17 cellular contexts compared by ENCODE assay signal in genomic region chr22:29149841-29150555, GRCh38. TPM values are rescaled to one million over a fixed set of nuclear protein-coding genes. Genes with fewer than 3 reads are reported as not detected.
DNase-seq lines count a peak whose midpoint lies in the region; ATAC-seq and TF ChIP-seq lines count a peak whose summit lies in the region.
"Had no signal": no experiment of that assay in that cellular context is flagged by ENCODE, and none has a peak within 500 bp of the region (broad histone marks: within the 10 kb centered on the region; RNA-seq: fewer than 3 reads in every experiment).

No MANE protein-coding gene starts in this region.

- H3K79me2 ChIP-seq in neural progenitor cell (ENCODE audit: low read depth), result no peaks in the 10 kb centered on the region

- TF ChIP-seq CTCF in left ventricle myocardium inferior (IDR thresholded peaks at IDR 0.05; ENCODE audit: borderline replicate concordance) (no peak), neural progenitor cell (IDR thresholded peaks at IDR 0.05) (no peak), upper lobe of left lung (IDR thresholded peaks at IDR 0.05) (no peak)

- no peaks in the 10 kb centered on the region for H3K9me3 Mint-ChIP-seq in neural progenitor cell
- H3K9me3 Mint-ChIP-seq in activated T-helper 2 cell treated with anti-CD3 and anti-CD28 coated beads, Interferon-gamma antibody, Interleukin-2, Interleukin-4, amounts not matched to agents 10 μg/mL and 5 μg/mL and 100 μg/mL, durations not matched to agents 14 hours and 24 hours and 36 hours, result no peaks in the 10 kb centered on the region

- no peaks in the 10 kb centered on the region for H4K20me1 ChIP-seq in neural progenitor cell (ENCODE audit: low read depth)

- TF ChIP-seq POLR2A in upper lobe of left lung (IDR thresholded peaks at IDR 0.05), result no peak

- H3K4me1 ChIP-seq in left ventricle myocardium inferior, result peaks cover 52% of the 10 kb centered on the region
- H3K4me1 ChIP-seq in neural progenitor cell, result peaks cover 63% of the 10 kb centered on the region
- H3K4me1 ChIP-seq in upper lobe of left lung, result peaks cover 22 to 41% (median 29%) of the 10 kb centered on the region in 4 donors

- H3K4me2 ChIP-seq in neural progenitor cell, result peak overlapping the region; percentile 33

- TF ChIP-seq EP300 in upper lobe of left lung (IDR thresholded peaks at IDR 0.05), result no peak

- H3K36me3 ChIP-seq in left ventricle myocardium inferior (peaks cover under 1% of the 10 kb centered on the region), neural progenitor cell (no peaks in the 10 kb centered on the region), upper lobe of left lung (no peaks in the 10 kb centered on the region)
- H3K36me3 ChIP-seq: pancreas had no signal

- DNase-seq in activated effector memory CD4-positive, alpha-beta T cell treated with anti-CD3 and anti-CD28 coated beads, Interleukin-2, amount 50 U/mL, for 16 hours, result peak; percentile 43
- DNase-seq in activated effector memory CD4-positive, alpha-beta T cell treated with Interleukin-2 at 50 U/mL for 16 hours, result no peak
- peak; percentile 43 for DNase-seq in left ventricle myocardium inferior
- peak; percentile 52 for DNase-seq in neural progenitor cell (ENCODE audit: low spot score)
- no peak for DNase-seq in upper lobe of left lung
- no peak for DNase-seq in NCI-H2171 (lab: John Stamatoyannopoulos, UW)
- DNase-seq in activated T-helper 2 cell treated with anti-CD3 and anti-CD28 coated beads, Interferon-gamma antibody, Interleukin-2, Interleukin-4, amounts not matched to agents 10 μg/mL and 5 μg/mL and 100 μg/mL, durations not matched to agents 14 hours and 24 hours and 36 hours (ENCODE audit: low spot score), result no peak
- no peak for DNase-seq in activated naive CD4-positive, alpha-beta T cell (lab: John Stamatoyannopoulos, UW)
- DNase-seq: activated CD4-positive, CD25-positive, alpha-beta regulatory T cell; body of pancreas; Calu3; erythroblast; kidney glomerular epithelial cell; NCI-H1092; trophoblast cell had no signal

- H3F3A ChIP-seq in neural progenitor cell (ENCODE audit: low read depth), result peaks cover 51% of the 10 kb centered on the region

- peak overlapping the region; percentile 90 for H3K27ac Mint-ChIP-seq in neural progenitor cell
- no peak overlapping the region for H3K27ac Mint-ChIP-seq in activated T-helper 2 cell treated with anti-CD3 and anti-CD28 coated beads, Interferon-gamma antibody, Interleukin-2, Interleukin-4, amounts not matched to agents 10 μg/mL and 5 μg/mL and 100 μg/mL, durations not matched to agents 14 hours and 24 hours and 36 hours

- peak overlapping the region; percentile 79 for H3K27ac ChIP-seq in left ventricle myocardium inferior (replicated peaks)
- no peak overlapping the region for H3K27ac ChIP-seq in neural progenitor cell
- H3K27ac ChIP-seq in upper lobe of left lung, result peak overlapping the region in 3 of 4 donors; percentile 54 to 66 (median 65)
- H3K27ac ChIP-seq: body of pancreas, pancreas had no signal

- 74 to 80% methylated on average over 14 to 16 of the region's 16 CpGs for WGBS in upper lobe of left lung, 2 donors

- H3K4me3 Mint-ChIP-seq in neural progenitor cell, result peak overlapping the region; percentile 30
- no peak overlapping the region for H3K4me3 Mint-ChIP-seq in activated T-helper 2 cell treated with anti-CD3 and anti-CD28 coated beads, Interferon-gamma antibody, Interleukin-2, Interleukin-4, amounts not matched to agents 10 μg/mL and 5 μg/mL and 100 μg/mL, durations not matched to agents 14 hours and 24 hours and 36 hours (ENCODE audit: low read depth)

- H3K9me3 ChIP-seq in left ventricle myocardium inferior (replicated peaks) (no peaks in the 10 kb centered on the region), neural progenitor cell (ENCODE audit: low read depth) (no peaks in the 10 kb centered on the region), upper lobe of left lung (no peaks in the 10 kb centered on the region)
- H3K9me3 ChIP-seq: body of pancreas, pancreas had no signal

- peaks cover 5% of the 10 kb centered on the region for H3K27me3 Mint-ChIP-seq in neural progenitor cell (ENCODE audit: insufficient read depth, low read depth)
- peaks cover 16% of the 10 kb centered on the region for H3K27me3 Mint-ChIP-seq in activated T-helper 2 cell treated with anti-CD3 and anti-CD28 coated beads, Interferon-gamma antibody, Interleukin-2, Interleukin-4, amounts not matched to agents 10 μg/mL and 5 μg/mL and 100 μg/mL, durations not matched to agents 14 hours and 24 hours and 36 hours (ENCODE audit: low read depth)

- H3K9ac ChIP-seq in neural progenitor cell, result no peak overlapping the region

- no peak overlapping the region for H2AFZ ChIP-seq in neural progenitor cell (replicated peaks)

- no peaks in the 10 kb centered on the region for H3K27me3 ChIP-seq in left ventricle myocardium inferior (ENCODE audit: low read depth)
- H3K27me3 ChIP-seq in neural progenitor cell, result peaks cover 4% of the 10 kb centered on the region
- no peaks in the 10 kb centered on the region for H3K27me3 ChIP-seq in upper lobe of left lung
- H3K27me3 ChIP-seq: body of pancreas, pancreas had no signal

- H3K4me3 ChIP-seq in left ventricle myocardium inferior (peak overlapping the region; percentile 33), neural progenitor cell (no peak overlapping the region), upper lobe of left lung (no peak overlapping the region)
- H3K4me3 ChIP-seq: body of pancreas, pancreas had no signal

- no peak for ATAC-seq in upper lobe of left lung (ENCODE audit: low FRiP score in 2 of 2)
- ATAC-seq: body of pancreas, pancreas had no signal

- H3K36me3 Mint-ChIP-seq in neural progenitor cell, result peaks cover 5% of the 10 kb centered on the region
- no peaks in the 10 kb centered on the region for H3K36me3 Mint-ChIP-seq in activated T-helper 2 cell treated with anti-CD3 and anti-CD28 coated beads, Interferon-gamma antibody, Interleukin-2, Interleukin-4, amounts not matched to agents 10 μg/mL and 5 μg/mL and 100 μg/mL, durations not matched to agents 14 hours and 24 hours and 36 hours (ENCODE audit: low read depth)

- intact Hi-C loops in left ventricle myocardium inferior (cut with micrococcal nuclease), result loop anchor here (5.0 kb wide), 1 partner anchor 97 kb away; no protein-coding TSS in a partner anchor
- intact Hi-C loops in activated T-helper 2 cell treated with anti-CD3 and anti-CD28 coated beads, Interferon-gamma antibody, Interleukin-2, Interleukin-4, amounts not matched to agents 10 μg/mL and 5 μg/mL and 100 μg/mL, durations not matched to agents 14 hours and 24 hours and 36 hours (cut with micrococcal nuclease), result loop anchor here (5.0 kb wide), 1 partner anchor 97 kb away; no protein-coding TSS in a partner anchor

- peaks cover 75% of the 10 kb centered on the region for H3K4me1 Mint-ChIP-seq in neural progenitor cell
- peaks cover 10% of the 10 kb centered on the region for H3K4me1 Mint-ChIP-seq in activated T-helper 2 cell treated with anti-CD3 and anti-CD28 coated beads, Interferon-gamma antibody, Interleukin-2, Interleukin-4, amounts not matched to agents 10 μg/mL and 5 μg/mL and 100 μg/mL, durations not matched to agents 14 hours and 24 hours and 36 hours (ENCODE audit: low read depth)

RNA-seq across cellular contexts. Expression of gene EMID1, which starts 55.7 kb away (rescaled TPM):
- total RNA-seq in left ventricle myocardium inferior (0.74 TPM), neural progenitor cell (ENCODE audit: low replicate concordance) (6.7 and 17.7 TPM in 2 replicates), upper lobe of left lung (10 to 100 TPM in 2 of 6 donors, 1 to 10 TPM in 4; 2.1 to 31.6 (median 8.4) TPM)
- total RNA-seq in activated T-helper 2 cell treated with anti-CD3 and anti-CD28 coated beads, Interferon-gamma antibody, Interleukin-2, Interleukin-4, amounts not matched to agents 10 μg/mL and 5 μg/mL and 100 μg/mL, durations not matched to agents 14 hours and 24 hours and 36 hours, result 0.23 TPM in 2 replicates
- total RNA-seq: A172 had no signal

Comparison
In these comparisons a context has a peak if more than half of its experiments do, and no peak if none do; other contexts are left out.
1. DNase-seq: peak in activated effector memory CD4-positive, alpha-beta T cell treated with anti-CD3 and anti-CD28 coated beads, Interleukin-2, amount 50 U/mL, for 16 hours (single experiment), left ventricle myocardium inferior (single experiment) and neural progenitor cell (single experiment); none in activated effector memory CD4-positive, alpha-beta T cell treated with Interleukin-2 at 50 U/mL for 16 hours (single experiment), upper lobe of left lung (0 of 2), NCI-H2171 (single experiment), activated T-helper 2 cell treated with anti-CD3 and anti-CD28 coated beads, Interferon-gamma antibody, Interleukin-2, Interleukin-4, amounts not matched to agents 10 μg/mL and 5 μg/mL and 100 μg/mL, durations not matched to agents 14 hours and 24 hours and 36 hours (single experiment) and activated naive CD4-positive, alpha-beta T cell (0 of 4).